In the genomic region with DNA sequence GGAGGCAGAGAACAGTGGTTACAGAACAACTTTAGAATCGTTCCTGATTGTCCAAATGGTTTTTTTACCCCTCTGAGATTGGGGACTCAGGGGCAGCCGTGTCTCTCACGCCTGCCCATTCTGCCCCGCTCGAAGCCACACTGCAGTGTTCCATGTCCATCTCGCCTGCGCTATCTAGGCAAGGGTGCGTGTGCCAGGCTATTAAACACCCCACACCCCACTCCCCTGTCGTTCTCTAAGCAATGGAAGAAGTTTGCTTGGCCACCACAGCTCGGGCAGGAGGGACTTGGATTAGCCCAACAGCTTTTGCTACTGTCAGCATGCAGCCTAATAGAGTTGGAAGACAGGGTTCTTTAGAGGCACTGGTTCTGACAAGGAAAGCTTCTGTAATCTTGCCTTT, we compare ENCODE assay signal across 18 cellular contexts.
DNase-seq lines count a peak whose midpoint lies in the region; TF ChIP-seq lines count a peak whose summit lies in the region.
"Had no signal": no experiment of that assay in that cellular context is flagged by ENCODE, and none has a peak within 500 bp of the region (broad histone marks: within the 10 kb centered on the region; RNA-seq: fewer than 3 reads in every experiment).

No MANE protein-coding gene starts in this region.

- H3K4me3 Mint-ChIP-seq in glutamatergic neuron (ENCODE audit: unreplicated experiment), result peak overlapping the region; percentile 14

- H3K9me3 ChIP-seq in right atrium auricular region, result no peaks in the 10 kb centered on the region
- H3K9me3 ChIP-seq in sigmoid colon, result no peaks in the 10 kb centered on the region
- no peaks in the 10 kb centered on the region for H3K9me3 ChIP-seq in thyroid gland
- no peaks in the 10 kb centered on the region for H3K9me3 ChIP-seq in effector memory CD4-positive, alpha-beta T cell (ENCODE audit: control insufficient read depth, low read length)
- H3K9me3 ChIP-seq: BE2C, SJCRH30 had no signal

- no peaks in the 10 kb centered on the region for H3K36me3 ChIP-seq in right atrium auricular region
- no peaks in the 10 kb centered on the region for H3K36me3 ChIP-seq in sigmoid colon
- H3K36me3 ChIP-seq in thyroid gland, result no peaks in the 10 kb centered on the region
- H3K36me3 ChIP-seq in effector memory CD4-positive, alpha-beta T cell (ENCODE audit: control insufficient read depth, insufficient read depth, low read length), result no peaks in the 10 kb centered on the region
- H3K36me3 ChIP-seq: BE2C, SJCRH30 had no signal

- TF ChIP-seq POLR2A in sigmoid colon (IDR thresholded peaks at IDR 0.05) (no peak), thyroid gland (IDR thresholded peaks at IDR 0.05) (no peak)

- TF ChIP-seq CTCF in AG10803 (conservative IDR thresholded peaks at IDR 0.05; ENCODE audit: low read length) (no peak), glutamatergic neuron (IDR thresholded peaks at IDR 0.05; ENCODE audit: partially characterized antibody, unreplicated experiment) (no peak), right atrium auricular region (IDR thresholded peaks at IDR 0.05) (no peak), sigmoid colon (IDR thresholded peaks at IDR 0.05) (no peak), thyroid gland (IDR thresholded peaks at IDR 0.05) (no peak)

- H3K4me1 ChIP-seq in right atrium auricular region, result no peaks in the 10 kb centered on the region
- H3K4me1 ChIP-seq in sigmoid colon, result peaks cover 0 to 34% (median 26%) of the 10 kb centered on the region in 4 donors
- no peaks in the 10 kb centered on the region for H3K4me1 ChIP-seq in thyroid gland
- H3K4me1 ChIP-seq in effector memory CD4-positive, alpha-beta T cell (ENCODE audit: control insufficient read depth, insufficient read depth, low read length, poor library complexity, severe bottlenecking), result no peaks in the 10 kb centered on the region
- H3K4me1 ChIP-seq: BE2C, SJCRH30 had no signal

- peak overlapping the region; percentile 15 for H3K27ac Mint-ChIP-seq in glutamatergic neuron (ENCODE audit: unreplicated experiment)

- H3K27me3 Mint-ChIP-seq in glutamatergic neuron (ENCODE audit: unreplicated experiment), result peaks cover 2% of the 10 kb centered on the region

- H3K4me3 ChIP-seq in AG10803 (ENCODE audit: low read length) (0 out of 2 replicates have a peak overlapping the region, but pooled peaks have one; percentile 4), right atrium auricular region (no peak overlapping the region), sigmoid colon (no peak overlapping the region), thyroid gland (replicated peaks in 1 of 3) (no peak overlapping the region)
- no peak overlapping the region for H3K4me3 ChIP-seq in effector memory CD4-positive, alpha-beta T cell (ENCODE audit: insufficient read depth, low read depth, low read length, poor library complexity, severe bottlenecking)
- H3K4me3 ChIP-seq: SJCRH30 had no signal

- no peak for TF ChIP-seq EP300 in sigmoid colon (IDR thresholded peaks at IDR 0.05)

- no peaks in the 10 kb centered on the region for H3K27me3 ChIP-seq in right atrium auricular region
- no peaks in the 10 kb centered on the region for H3K27me3 ChIP-seq in sigmoid colon
- no peaks in the 10 kb centered on the region for H3K27me3 ChIP-seq in thyroid gland
- peaks cover 3% of the 10 kb centered on the region for H3K27me3 ChIP-seq in effector memory CD4-positive, alpha-beta T cell (replicated peaks; ENCODE audit: control insufficient read depth, insufficient read depth, low read length, poor library complexity, severe bottlenecking)
- H3K27me3 ChIP-seq: SJCRH30 had no signal

- WGBS in sigmoid colon, 2 donors, result 74 to 77% methylated on average over 10 of the region's 10 CpGs
- WGBS in thyroid gland, 2 donors, result 84 to 86% methylated on average over 10 of the region's 10 CpGs

- intact Hi-C loops in sigmoid colon (cut with DNase I), result loop anchor here (5.0 kb wide), 1 partner anchor 300 kb away; no protein-coding TSS in a partner anchor
- intact Hi-C loops in thyroid gland (cut with DNase I), result no loop called here

- DNase-seq in AG10803 (ENCODE audit: low read depth) (no peak), glutamatergic neuron (no peak), right atrium auricular region (ENCODE audit: low spot score) (no peak), sigmoid colon (no peak), thyroid gland (no peak)
- no peak for DNase-seq in central memory CD4-positive, alpha-beta T cell
- no peak for DNase-seq in effector memory CD4-positive, alpha-beta T cell
- DNase-seq: DMS53; GF-D8; GOT3; NCI-H1105; NCI-H2029 treated with DMSO at 0.1 percent for 48 hours; NCI-H226; NCI-H510A treated with DMSO at 0.1 percent for 48 hours; NK-92 treated with Interleukin-12 subunit alpha and Interleukin-12 subunit beta, amount 100 ng/mL, for 24 hours had no signal

- H3K4me1 Mint-ChIP-seq in glutamatergic neuron (ENCODE audit: low read depth, unreplicated experiment), result peaks cover 28% of the 10 kb centered on the region

- H3K9me3 Mint-ChIP-seq in glutamatergic neuron (ENCODE audit: unreplicated experiment), result peaks cover 5% of the 10 kb centered on the region

- H3K36me3 Mint-ChIP-seq in glutamatergic neuron (ENCODE audit: unreplicated experiment), result no peaks in the 10 kb centered on the region

- H3K27ac ChIP-seq in right atrium auricular region (peak overlapping the region; percentile 5 to 40), sigmoid colon (peak overlapping the region in 3 of 4 donors; percentile 69 to 78 (median 77)), thyroid gland (no peak overlapping the region)
- H3K27ac ChIP-seq in effector memory CD4-positive, alpha-beta T cell (ENCODE audit: insufficient read depth, low read length, poor library complexity, severe bottlenecking), result no peak overlapping the region
- H3K27ac ChIP-seq: KMS-11, SJCRH30 had no signal

Comparison
In these comparisons a context has a peak if more than half of its experiments do, and no peak if none do; other contexts are left out.
1. H3K27ac ChIP-seq: peak in right atrium auricular region (2 of 2) and sigmoid colon (3 of 4); none in thyroid gland (0 of 3) and effector memory CD4-positive, alpha-beta T cell (single experiment).